In genomic region chr1:168834225-168834872, GRCh38 we compare ENCODE assay signal across 13 cellular contexts.
DNase-seq lines count a peak whose midpoint lies in the region; ATAC-seq and TF ChIP-seq lines count a peak whose summit lies in the region.
"Had no signal": no experiment of that assay in that cellular context is flagged by ENCODE, and none has a peak within 500 bp of the region (broad histone marks: within the 10 kb centered on the region; RNA-seq: fewer than 3 reads in every experiment).

No MANE protein-coding gene starts in this region.

- H3K4me1 Mint-ChIP-seq in Caco-2 (ENCODE audit: low read depth, unreplicated experiment) = peaks cover 45% of the 10 kb centered on the region
- peaks cover 7 to 17% (median 11%) of the 10 kb centered on the region in 4 donors for H3K4me1 Mint-ChIP-seq in CD4-positive, alpha-beta memory T cell

- H3K4me1 ChIP-seq in Caco-2 (peaks cover 53% of the 10 kb centered on the region), mucosa of descending colon (ENCODE audit: low read depth) (peaks cover 18% of the 10 kb centered on the region)
- peaks cover 14% of the 10 kb centered on the region for H3K4me1 ChIP-seq in CD4-positive, alpha-beta memory T cell (ENCODE audit: insufficient read depth, low read length)

- H3K27ac Mint-ChIP-seq in Caco-2 (ENCODE audit: unreplicated experiment) = peak overlapping the region; percentile 79
- peak overlapping the region in 2 of 7 donors; percentile 1 to 77 for H3K27ac Mint-ChIP-seq in CD4-positive, alpha-beta memory T cell
- H3K27ac Mint-ChIP-seq: HFFc6 had no signal

- intact Hi-C loops in Caco-2 (cut with micrococcal nuclease; ENCODE audit: unreplicated experiment) = loop anchor here (1.0 to 5.0 kb wide), 5 partner anchors 27 to 68 kb away; no protein-coding TSS in a partner anchor
- intact Hi-C loops in mucosa of descending colon (cut with DNase I, micrococcal nuclease) = no loop called here
- intact Hi-C loops in CD4-positive, alpha-beta memory T cell (cut with micrococcal nuclease) = no loop called here

- H3K36me3 Mint-ChIP-seq in Caco-2 (ENCODE audit: insufficient read depth, unreplicated experiment) = no peaks in the 10 kb centered on the region
- no peaks in the 10 kb centered on the region for H3K36me3 Mint-ChIP-seq in CD4-positive, alpha-beta memory T cell
- H3K36me3 Mint-ChIP-seq: brain had no signal

- H3K27me3 Mint-ChIP-seq in Caco-2 (ENCODE audit: insufficient read depth, unreplicated experiment) = no peaks in the 10 kb centered on the region
- H3K27me3 Mint-ChIP-seq in CD4-positive, alpha-beta memory T cell = peaks cover 0 to 3% of the 10 kb centered on the region in 2 donors
- H3K27me3 Mint-ChIP-seq: brain had no signal

- ATAC-seq in mucosa of descending colon = peak; percentile 87

- TF ChIP-seq CTCF in Caco-2 (IDR thresholded peaks at IDR 0.05; ENCODE audit: insufficient read depth in 1 of 2, low read depth in 1 of 2, low read length in 1 of 2, severe bottlenecking in 1 of 2, unreplicated experiment in 1 of 2) (no peak), fibroblast of pulmonary artery (IDR thresholded peaks at IDR 0.05; ENCODE audit: low read length, missing control alignments) (no peak), mucosa of descending colon (IDR thresholded peaks at IDR 0.05) (no peak), GM10248 (IDR thresholded peaks at IDR 0.05; ENCODE audit: control extremely low read depth, extremely low read depth, low read depth, missing control alignments) (no peak)

- H3K4me3 ChIP-seq in Caco-2 (ENCODE audit: low read depth, low read length) (no peak overlapping the region), fibroblast of pulmonary artery (replicated peaks; ENCODE audit: low read depth, low read length) (no peak overlapping the region), mucosa of descending colon (no peak overlapping the region)
- H3K4me3 ChIP-seq in CD4-positive, alpha-beta memory T cell (ENCODE audit: low read length in 2 of 2) = no peak overlapping the region
- H3K4me3 ChIP-seq: K562 had no signal

- CTCF ChIA-PET in Caco-2 (lab: Charles Lee) = interaction anchor here (1.2 kb wide), 1 partner anchor 231 kb away, joined by 4 read pairs; no protein-coding TSS in a partner anchor
- CTCF ChIA-PET in CD4-positive, alpha-beta memory T cell (lab: Charles Lee; ENCODE audit: partially characterized antibody) = no interaction called here
- CTCF ChIA-PET in GM10248 (lab: Yijun Ruan, JAX) = interaction anchor here (1.2 to 1.5 kb wide), 3 partner anchors 7 to 14 kb away, joined by 4 to 5 read pairs (median 5); no protein-coding TSS in a partner anchor

- BruUV-seq in Caco-2 (replicated peaks; lab: Mats Ljungman, UMichigan) = TSS peak; percentile 83

- H3K36me3 ChIP-seq in Caco-2 (ENCODE audit: control insufficient read depth, insufficient read depth, low read length) = no peaks in the 10 kb centered on the region; the same call in 1 of the 2 replicates
- no peaks in the 10 kb centered on the region for H3K36me3 ChIP-seq in mucosa of descending colon (ENCODE audit: low read depth)
- H3K36me3 ChIP-seq in CD4-positive, alpha-beta memory T cell (ENCODE audit: insufficient read depth, low read length) = no peaks in the 10 kb centered on the region

- H3K27me3 ChIP-seq in Caco-2 (replicated peaks; ENCODE audit: control insufficient read depth, insufficient read depth, low read length) = no peaks in the 10 kb centered on the region
- no peaks in the 10 kb centered on the region for H3K27me3 ChIP-seq in CD4-positive, alpha-beta memory T cell (ENCODE audit: insufficient read depth, low read length)

- H3K9me3 ChIP-seq in Caco-2 = peaks cover 2% of the 10 kb centered on the region; the same call in 1 of the 2 replicates
- no peaks in the 10 kb centered on the region for H3K9me3 ChIP-seq in mucosa of descending colon
- no peaks in the 10 kb centered on the region for H3K9me3 ChIP-seq in CD4-positive, alpha-beta memory T cell (ENCODE audit: control insufficient read depth in 1 of 2, low read length in 2 of 2)

- no peaks in the 10 kb centered on the region for H3K9me3 Mint-ChIP-seq in Caco-2 (ENCODE audit: unreplicated experiment)
- peaks cover 0 to 2% (median 0%) of the 10 kb centered on the region in 8 donors for H3K9me3 Mint-ChIP-seq in CD4-positive, alpha-beta memory T cell

- peak overlapping the region; percentile 30 for H3K4me3 Mint-ChIP-seq in Caco-2 (ENCODE audit: unreplicated experiment)
- no peak overlapping the region for H3K4me3 Mint-ChIP-seq in CD4-positive, alpha-beta memory T cell
- H3K4me3 Mint-ChIP-seq: brain, HFFc6 had no signal

- DNase-seq in Caco-2 (peak in 1 of 2 experiments; percentile 52), HuH-7 (ENCODE audit: low spot score) (peak; percentile 34), fibroblast of pulmonary artery (ENCODE audit: low read depth) (peak; percentile 29), mucosa of descending colon (peak in 1 of 3 donors; percentile 40), SIG-M5 (lab: John Stamatoyannopoulos, UW) (no peak), GM10248 (ENCODE audit: extremely low spot score) (no peak), hepatic stellate cell (ENCODE audit: low spot score) (no peak)
- no peak for DNase-seq in CD4-positive, alpha-beta memory T cell
- DNase-seq: HFFc6, NCI-H187, OCI-M1 had no signal

- POLR2A ChIA-PET in Caco-2 (lab: Charles Lee) (no interaction called here), GM10248 (lab: Yijun Ruan, JAX) (no interaction called here)
- POLR2A ChIA-PET in CD4-positive, alpha-beta memory T cell (lab: Charles Lee; ENCODE audit: partially characterized antibody) = no interaction called here

- no peak overlapping the region for H3K27ac ChIP-seq in CD4-positive, alpha-beta memory T cell (ENCODE audit: low read depth, low read length)

Comparison
In these comparisons a context has a peak if more than half of its experiments do, and no peak if none do; other contexts are left out.
1. DNase-seq: peak in HuH-7 (single experiment) and fibroblast of pulmonary artery (single experiment); none in CD4-positive, alpha-beta memory T cell (0 of 5), SIG-M5 (single experiment), GM10248 (single experiment) and hepatic stellate cell (single experiment).